In genomic region chr1:111227875-111228747, GRCh38 we compare ENCODE assay signal across 8 cellular contexts. TPM values are rescaled to one million over a fixed set of nuclear protein-coding genes. Genes with fewer than 3 reads are reported as not detected.
DNase-seq lines count a peak whose midpoint lies in the region; ATAC-seq, FAIRE-seq and TF ChIP-seq lines count a peak whose summit lies in the region.

No MANE protein-coding gene starts in this region.

- no peak overlapping the region for H3K4me3 ChIP-seq in lower leg skin (ENCODE audit: low read depth, poor library complexity, severe bottlenecking)

- ATAC-seq in SK-N-SH treated with all-trans-retinoic acid at 6 μM for 48 hours, result peak; percentile 93

- 77% methylated on average over 6 of the region's 6 CpGs for WGBS in lower leg skin, 2 donors

- no peaks in the 10 kb centered on the region for H3K36me3 Mint-ChIP-seq in Calu3 (ENCODE audit: insufficient read depth, unreplicated experiment)

- TF ChIP-seq POLR2A in lower leg skin (IDR thresholded peaks at IDR 0.05), result no peak

- FAIRE-seq in HTR-8/SVneo (lab: Jason Lieb, UNC), result no peak

- H3K4me1 Mint-ChIP-seq in Calu3 (ENCODE audit: low read depth, unreplicated experiment), result peaks cover 27% of the 10 kb centered on the region

- CTCF ChIA-PET in Calu3 (lab: Charles Lee), result interaction anchor here (0.6 to 1.3 kb wide), 6 partner anchors 9 to 430 kb away, joined by 3 to 4 read pairs (median 4); no protein-coding TSS in a partner anchor

- no peak overlapping the region for H3K4me3 Mint-ChIP-seq in Calu3 (ENCODE audit: low read depth, unreplicated experiment)

- intact Hi-C loops in Calu3 (cut with micrococcal nuclease; ENCODE audit: unreplicated experiment) (no loop called here), lower leg skin (cut with DNase I; ENCODE audit: low total_unique reads) (no loop called here)

- no peaks in the 10 kb centered on the region for H3K9me3 Mint-ChIP-seq in Calu3 (ENCODE audit: low read depth, unreplicated experiment)

- H3K27me3 Mint-ChIP-seq in Calu3 (ENCODE audit: unreplicated experiment), result no peaks in the 10 kb centered on the region

- TF ChIP-seq CTCF in Calu3 (IDR thresholded peaks at IDR 0.05; ENCODE audit: unreplicated experiment) (no peak), GM20000 (IDR thresholded peaks at IDR 0.05; ENCODE audit: extremely low read depth, missing control alignments) (no peak), lower leg skin (IDR thresholded peaks at IDR 0.05) (no peak)

- BruUV-seq in Calu3 (replicated peaks; lab: Mats Ljungman, UMichigan), result no TSS peak

- DNase-seq in Calu3 (peak; percentile 32), fibroblast of peridontal ligament (ENCODE audit: extremely low read depth) (peak; percentile 90), pons (ENCODE audit: low spot score) (peak; percentile 89), HTR-8/SVneo (ENCODE audit: insufficient read length, low spot score) (no peak), GM20000 (ENCODE audit: low spot score) (no peak), lower leg skin (ENCODE audit: low spot score in 2 of 2) (no peak)
- no peak for DNase-seq in stimulated activated CD8-positive, alpha-beta memory T cell treated with anti-CD3 and anti-CD28 coated beads, Interleukin-4, amount 100 ng/mL, for 48 hours

- H3K27ac Mint-ChIP-seq in Calu3 (ENCODE audit: unreplicated experiment), result no peak overlapping the region

TF ChIP-seq in SK-N-SH treated with all-trans-retinoic acid at 6 μM for 48 hours, 23 proteins besides CTCF, POLR2A, EP300 and RAD21:
- TF ChIP-seq TSHZ2 (CRISPR knock-in tag; IDR thresholded peaks at IDR 0.05) (no peak), ISL1 (CRISPR knock-in tag; IDR thresholded peaks at IDR 0.05) (peak; percentile 24; the same call in 1 of the 2 replicates), CSDC2 (CRISPR knock-in tag; IDR thresholded peaks at IDR 0.05) (no peak)

RNA-seq across cellular contexts. Expression of gene CHI3L2, which starts 0.6 kb away (rescaled TPM):
- 0.52 TPM in 1 of 2 replicates, not detected in the other for total RNA-seq in Calu3 (2022)
- 10 to 100 TPM in 1 of 4 donors, 1 to 10 TPM in 2, not detected in 1; 2.2 to 15.8 (median 5.5) TPM for total RNA-seq in lower leg skin

RNA-seq across cellular contexts. Expression of gene DENND2D, which starts 27.7 kb away (rescaled TPM):
- total RNA-seq in Calu3 (2022) (11.8 and 20.0 TPM in 2 replicates), lower leg skin (10 to 100 TPM; 26.7 to 48.9 (median 33.6) TPM)

Comparison
In these comparisons a context has a peak if more than half of its experiments do, and no peak if none do; other contexts are left out.
1. DNase-seq: peak in Calu3 (single experiment), fibroblast of peridontal ligament (single experiment) and pons (single experiment); none in HTR-8/SVneo (single experiment), stimulated activated CD8-positive, alpha-beta memory T cell treated with anti-CD3 and anti-CD28 coated beads, Interleukin-4, amount 100 ng/mL, for 48 hours (single experiment), GM20000 (single experiment) and lower leg skin (0 of 2).